ENCODE assay signal across 9 cellular contexts in genomic region chr5:78594946-78595921, GRCh38. TPM values are rescaled to one million over a fixed set of nuclear protein-coding genes. Genes with fewer than 3 reads are reported as not detected.
DNase-seq lines count a peak whose midpoint lies in the region; ATAC-seq and TF ChIP-seq lines count a peak whose summit lies in the region.
"Had no signal": no experiment of that assay in that cellular context is flagged by ENCODE, and none has a peak within 500 bp of the region (broad histone marks: within the 10 kb centered on the region; RNA-seq: fewer than 3 reads in every experiment).

No MANE protein-coding gene starts in this region.

- H3K4me3 ChIP-seq in fibroblast of the aortic adventitia (ENCODE audit: low read depth, low read length), result no peak overlapping the region
- H3K4me3 ChIP-seq in prostate gland, result no peak overlapping the region

- H3K27ac ChIP-seq in prostate gland, result peak overlapping the region; percentile 21 to 52

- ATAC-seq in GM19351 (IDR thresholded peaks at IDR 0.05; ENCODE audit: unreplicated experiment) (no peak), HG03095 (IDR thresholded peaks at IDR 0.05; ENCODE audit: unreplicated experiment) (no peak)

- intact Hi-C loops in prostate gland (cut with DNase I), result loop anchor here (5.0 kb wide), 1 partner anchor 32 kb away; no protein-coding TSS in a partner anchor

- peak; percentile 6 for TF ChIP-seq CTCF in fibroblast of the aortic adventitia (IDR thresholded peaks at IDR 0.05; ENCODE audit: insufficient read depth, low read length)
- TF ChIP-seq CTCF in prostate gland (IDR thresholded peaks at IDR 0.05), result no peak

- DNase-seq in DMS53 treated with DMSO at 0.1 percent for 48 hours (lab: John Stamatoyannopoulos, UW; ENCODE audit: unreplicated experiment) (peak; percentile 88), RPMI7951 (ENCODE audit: low read depth) (peak; percentile 97), fibroblast of the aortic adventitia (ENCODE audit: low read depth) (peak; percentile 98), prostate gland (ENCODE audit: low spot score) (peak; percentile 30), cortex of kidney (lab: John Stamatoyannopoulos, UW) (no peak), KBM-7 (no peak)
- DNase-seq: naive B cell had no signal

- H3K4me1 ChIP-seq in prostate gland (replicated peaks), result no peaks in the 10 kb centered on the region

- no peaks in the 10 kb centered on the region for H3K27me3 ChIP-seq in prostate gland (replicated peaks; ENCODE audit: insufficient read depth)

- in situ Hi-C loops in KBM-7 (cut with MboI; ENCODE audit: low pct_unique_long_range_greater_than_20kb, low sequenced_read_pairs), result no loop called here

- 37% methylated on average over 9 of the region's 9 CpGs for WGBS in prostate gland

- H3K36me3 ChIP-seq in prostate gland, result no peaks in the 10 kb centered on the region

- TF ChIP-seq POLR2A in prostate gland (IDR thresholded peaks at IDR 0.05), result no peak

- no peaks in the 10 kb centered on the region for H3K9me3 ChIP-seq in prostate gland

RNA-seq across cellular contexts. Expression of gene LHFPL2, which starts 53.3 kb away (rescaled TPM):
- 35.1 and 38.2 TPM in 2 replicates for total RNA-seq in RPMI7951 (2014; rRNA removed; shearing (Covaris generic))
- total RNA-seq in fibroblast of the aortic adventitia (ENCODE audit: low replicate concordance), result 42.8 and 81.2 TPM in 2 replicates
- total RNA-seq in prostate gland, result 10 to 100 TPM; 13.7 to 40.4 TPM

Comparison
In these comparisons a context has a peak if more than half of its experiments do, and no peak if none do; other contexts are left out.
1. DNase-seq: peak in DMS53 treated with DMSO at 0.1 percent for 48 hours (single experiment), RPMI7951 (single experiment), fibroblast of the aortic adventitia (single experiment) and prostate gland (single experiment); none in cortex of kidney (single experiment) and KBM-7 (single experiment).